In genomic region chr14:104051092-104051813, GRCh38 we compare ENCODE assay signal across 1 cellular context.
TF ChIP-seq lines count a peak whose summit lies in the region.

No MANE protein-coding gene starts in this region.

TF ChIP-seq in HEK293, 187 proteins besides CTCF, POLR2A, EP300 and RAD21:
- no peak for TF ChIP-seq AEBP2 (tag by site-specific recombination; IDR thresholded peaks at IDR 0.05; ENCODE audit: borderline replicate concordance)
- TF ChIP-seq ZNF792 (tag by site-specific recombination; IDR thresholded peaks at IDR 0.05) = no peak
- no peak for TF ChIP-seq KLF10 (tag by site-specific recombination; IDR thresholded peaks at IDR 0.05)
- peak; percentile 82 for TF ChIP-seq ZNF146 (tag by site-specific recombination; IDR thresholded peaks at IDR 0.05)
TF ChIP-seq in HEK293: peak in this region for 1.
